Comparison of ENCODE assay signal across 8 cellular contexts in the genomic region with DNA sequence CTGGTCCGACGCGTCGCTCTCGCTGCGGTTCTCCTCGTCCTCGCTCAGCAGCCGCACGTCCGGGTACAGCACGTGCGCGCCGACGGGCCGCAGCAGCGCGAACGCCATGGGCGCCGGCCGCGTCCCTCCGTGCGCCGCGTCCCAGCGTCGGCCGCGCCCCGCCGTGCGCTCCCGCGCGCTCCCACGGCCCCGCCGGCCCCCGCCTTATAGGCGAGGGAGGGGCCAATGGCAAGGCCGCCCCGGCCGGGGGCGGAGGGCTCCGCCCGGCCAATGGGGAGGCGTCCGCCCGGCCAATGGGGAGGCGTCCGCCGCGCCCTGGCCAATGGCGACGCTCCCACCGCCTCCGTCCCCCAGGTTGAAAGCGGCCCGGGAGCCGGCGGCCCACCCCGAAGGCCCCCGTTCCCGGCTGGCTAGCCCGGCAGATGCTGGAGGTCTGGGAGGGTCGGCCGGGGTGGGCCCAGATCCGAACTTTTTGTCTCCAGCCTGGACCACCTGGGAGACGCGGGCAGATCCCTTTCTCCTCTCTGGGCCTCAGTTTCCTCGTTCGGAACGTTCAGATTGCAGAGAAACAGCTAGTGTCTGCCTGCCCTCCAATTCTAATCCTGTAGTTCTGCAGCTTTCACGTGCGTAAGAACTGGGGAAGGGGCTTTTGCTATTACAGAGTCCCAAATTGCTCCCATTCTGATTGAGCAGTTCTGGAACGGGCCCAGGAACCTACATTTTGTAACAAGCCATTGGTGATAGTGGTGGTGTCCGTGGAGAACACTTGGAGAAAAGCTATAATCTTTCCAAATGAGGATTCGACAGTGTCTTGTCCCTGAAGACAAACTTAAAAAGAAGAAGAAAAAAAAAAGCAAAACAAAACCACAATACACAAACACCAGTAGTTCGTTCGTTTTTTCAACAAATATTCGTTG. TPM values are rescaled to one million over a fixed set of nuclear protein-coding genes. Genes with fewer than 3 reads are reported as not detected.
DNase-seq lines count a peak whose midpoint lies in the region; ATAC-seq and TF ChIP-seq lines count a peak whose summit lies in the region.

A gene with protein sequence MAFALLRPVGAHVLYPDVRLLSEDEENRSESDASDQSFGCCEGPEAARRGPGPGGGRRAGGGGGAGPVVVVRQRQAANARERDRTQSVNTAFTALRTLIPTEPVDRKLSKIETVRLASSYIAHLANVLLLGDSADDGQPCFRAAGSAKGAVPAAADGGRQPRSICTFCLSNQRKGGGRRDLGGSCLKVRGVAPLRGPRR (minus strand): TSS at position 180 of the 917 bp plus-strand sequence. CDS start 72 bp downstream, at position 108.

- TF ChIP-seq CTCF in natural killer cell (IDR thresholded peaks at IDR 0.05), result no peak

- H3K27me3 Mint-ChIP-seq in effector memory CD8-positive, alpha-beta T cell, result peaks cover 72 to 90% of the 10 kb centered on the region in 2 donors
- peaks cover 40 to 49% of the 10 kb centered on the region in 2 donors for H3K27me3 Mint-ChIP-seq in natural killer cell (ENCODE audit: low read depth in 2 of 2)

- no peaks in the 10 kb centered on the region for H3K9me3 Mint-ChIP-seq in effector memory CD8-positive, alpha-beta T cell
- no peaks in the 10 kb centered on the region for H3K9me3 Mint-ChIP-seq in natural killer cell

- no peak within 1 kb of the TSS for H3K27ac Mint-ChIP-seq in effector memory CD8-positive, alpha-beta T cell
- no peak within 1 kb of the TSS for H3K27ac Mint-ChIP-seq in natural killer cell

- DNase-seq in G401 (ENCODE audit: low spot score), result peak; percentile 8
- DNase-seq in NCI-H524 treated with DMSO at 0.1 percent for 48 hours (lab: John Stamatoyannopoulos, UW), result peak; percentile 39
- DNase-seq in effector memory CD8-positive, alpha-beta T cell, result no peak
- DNase-seq in natural killer cell, result no peak
- no peak for DNase-seq in GOT3 (lab: John Stamatoyannopoulos, UW)

- H3K4me1 Mint-ChIP-seq in effector memory CD8-positive, alpha-beta T cell (ENCODE audit: low read depth in 2 of 2), result peaks cover 2 to 3% of the 10 kb centered on the region in 2 donors
- peaks cover 0 to 4% of the 10 kb centered on the region in 2 donors for H3K4me1 Mint-ChIP-seq in natural killer cell

- H3K4me3 Mint-ChIP-seq in effector memory CD8-positive, alpha-beta T cell, result peak within 1 kb of the TSS in 1 of 2 donors; percentile 22
- peak within 1 kb of the TSS; percentile 60 for H3K4me3 Mint-ChIP-seq in natural killer cell

- intact Hi-C loops in natural killer cell (cut with micrococcal nuclease), result no loop called here

- no peaks in the 10 kb centered on the region for H3K36me3 Mint-ChIP-seq in effector memory CD8-positive, alpha-beta T cell (ENCODE audit: insufficient read depth)
- no peaks in the 10 kb centered on the region for H3K36me3 Mint-ChIP-seq in natural killer cell

- ATAC-seq in effector memory CD8-positive, alpha-beta T cell (replicated peaks), result peak; percentile 8
- ATAC-seq in natural killer cell (peak; percentile 67 to 91 (median 68)), GM21390 (IDR thresholded peaks at IDR 0.05; ENCODE audit: unreplicated experiment) (no peak), GM19397 (IDR thresholded peaks at IDR 0.05; ENCODE audit: unreplicated experiment) (no peak), HG02840 (IDR thresholded peaks at IDR 0.05; ENCODE audit: low FRiP score, unreplicated experiment) (no peak)

- in situ Hi-C loops in G401 (cut with HindIII; ENCODE audit: low sequenced_read_pairs), result no loop called here

RNA-seq across cellular contexts. Expression of the gene that starts here (rescaled TPM):
- 0.10 and 3.1 TPM in 2 replicates for total RNA-seq in G401 (2014; rRNA removed; shearing (Covaris generic))
- under 1 TPM in 1 of 3 donors, not detected in 2; 0.32 TPM for total RNA-seq in natural killer cell

Comparison
In these comparisons a context has a peak if more than half of its experiments do, and no peak if none do; other contexts are left out.
1. Peak in ATAC-seq in natural killer cell; RNA of the gene not detected or under 1 TPM.
2. DNase-seq: peak in G401 (single experiment) and NCI-H524 treated with DMSO at 0.1 percent for 48 hours (single experiment); none in effector memory CD8-positive, alpha-beta T cell (0 of 3), natural killer cell (single experiment) and GOT3 (single experiment).